Comparison of ENCODE assay signal across 14 cellular contexts in the genomic region with DNA sequence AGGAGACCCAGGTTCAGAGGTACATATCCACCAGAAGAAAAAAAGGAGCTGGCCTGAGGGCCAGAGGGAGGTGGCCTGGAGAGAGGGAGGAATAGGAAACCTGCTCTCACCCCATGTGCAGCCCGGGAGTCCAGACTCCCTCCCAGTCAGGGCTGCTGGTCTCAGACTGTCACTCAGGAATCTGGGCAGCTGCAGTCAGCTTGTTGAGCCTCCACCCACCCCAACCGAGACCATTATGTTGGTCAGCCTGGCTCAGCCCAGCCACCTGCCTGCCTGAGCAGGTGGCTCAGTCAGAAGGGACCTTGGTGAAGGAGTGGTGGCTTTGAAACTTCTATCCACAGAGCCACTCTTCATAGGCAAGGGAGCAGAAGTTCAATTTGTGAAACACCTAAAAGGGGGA. TPM values are rescaled to one million over a fixed set of nuclear protein-coding genes. Genes with fewer than 3 reads are reported as not detected.
A peak's percentile ranks its signal among the peaks of the same experiment; 100 is the strongest.
DNase-seq lines count a peak whose midpoint lies in the region; ATAC-seq and TF ChIP-seq lines count a peak whose summit lies in the region.
"Had no signal": no experiment of that assay in that cellular context is flagged by ENCODE, and none has a peak within 500 bp of the region (broad histone marks: within the 10 kb centered on the region; RNA-seq: fewer than 3 reads in every experiment).

No MANE protein-coding gene starts in this region.

- no peak overlapping the region for H3K4me3 ChIP-seq in cardiac muscle cell
- H3K4me3 ChIP-seq: esophagus squamous epithelium, vagina had no signal

- intact Hi-C loops in Right ventricle myocardium inferior (cut with DNase I) = no loop called here
- intact Hi-C loops in left colon (cut with DNase I, micrococcal nuclease) = no loop called here

- ATAC-seq in Right ventricle myocardium inferior (no peak), left colon (peak; percentile 21)
- ATAC-seq: activated CD8-positive, alpha-beta memory T cell treated with anti-CD3 and anti-CD28 coated beads, Interleukin-2, amount 10 ng/mL, durations not matched to agents 7 days and 5 days; activated naive CD4-positive, alpha-beta T cell treated with anti-CD3 and anti-CD28 coated beads, Interleukin-2, amount 50 U/mL, for 72 hours had no signal

- peak overlapping the region; percentile 11 for H3K27ac ChIP-seq in cardiac muscle cell
- H3K27ac ChIP-seq: vagina had no signal

- DNase-seq in cardiac muscle cell (ENCODE audit: low read depth in 1 of 2, low spot score in 1 of 2) = peak in 1 of 2 donors; percentile 88
- DNase-seq in Right ventricle myocardium inferior (ENCODE audit: missing footprints) = no peak
- DNase-seq in RPMI8226 = peak; percentile 90
- DNase-seq in left colon = peak; percentile 57 to 70
- no peak for DNase-seq in cerebellum (ENCODE audit: low spot score)
- no peak for DNase-seq in HUDEP-2 (lab: John Stamatoyannopoulos, UW; ENCODE audit: unreplicated experiment in 76 of 76)
- no peak for DNase-seq in NOMO-1 (lab: John Stamatoyannopoulos, UW; ENCODE audit: unreplicated experiment in 2 of 2)
- no peak for DNase-seq in NCI-H128 (lab: John Stamatoyannopoulos, UW; ENCODE audit: unreplicated experiment)
- DNase-seq: activated CD8-positive, alpha-beta memory T cell treated with anti-CD3 and anti-CD28 coated beads, Interleukin-2, amount 10 ng/mL, durations not matched to agents 7 days and 5 days; cerebellar nuclear complex; esophagus squamous epithelium; H7 had no signal

- no peaks in the 10 kb centered on the region for H3K36me3 ChIP-seq in cardiac muscle cell
- H3K36me3 ChIP-seq: esophagus squamous epithelium, vagina had no signal

- peaks cover 40% of the 10 kb centered on the region for H3K4me1 ChIP-seq in cardiac muscle cell (ENCODE audit: low read depth)

- no peaks in the 10 kb centered on the region for H3K9me3 ChIP-seq in cardiac muscle cell (ENCODE audit: low read depth)
- H3K9me3 ChIP-seq: esophagus squamous epithelium, vagina had no signal

- H3K27me3 ChIP-seq in cardiac muscle cell = no peaks in the 10 kb centered on the region
- H3K27me3 ChIP-seq: esophagus squamous epithelium, vagina had no signal

- no peak for TF ChIP-seq CTCF in cardiac muscle cell (IDR thresholded peaks at IDR 0.05; ENCODE audit: low read depth, low read length)

RNA-seq across cellular contexts. Expression of a gene that starts 53.3 kb away (rescaled TPM):
- total RNA-seq in cardiac muscle cell (66.7 and 83.5 TPM in 2 replicates), Right ventricle myocardium inferior (21.5 TPM), left colon (10 to 100 TPM; 60.6 to 63.1 TPM), cerebellum (68.0 TPM)
- polyA plus RNA-seq in cardiac muscle cell = 34.3 and 48.0 TPM in 2 replicates

Comparison
In these comparisons a context has a peak if more than half of its experiments do, and no peak if none do; other contexts are left out.
1. DNase-seq: peak in RPMI8226 (single experiment) and left colon (2 of 2); none in Right ventricle myocardium inferior (single experiment), cerebellum (single experiment), HUDEP-2 (0 of 76), NOMO-1 (0 of 2) and NCI-H128 (single experiment).